13 cellular contexts compared by ENCODE assay signal in genomic region chr20:13029687-13030510, GRCh38. TPM values are rescaled to one million over a fixed set of nuclear protein-coding genes. Genes with fewer than 3 reads are reported as not detected.
A peak's percentile ranks its signal among the peaks of the same experiment; 100 is the strongest.
DNase-seq lines count a peak whose midpoint lies in the region; ATAC-seq, FAIRE-seq and TF ChIP-seq lines count a peak whose summit lies in the region.
"Had no signal": no experiment of that assay in that cellular context is flagged by ENCODE, and none has a peak within 500 bp of the region (broad histone marks: within the 10 kb centered on the region; RNA-seq: fewer than 3 reads in every experiment).

No MANE protein-coding gene starts in this region.

- no peaks in the 10 kb centered on the region for H3K9me2 ChIP-seq in HCT116 (ENCODE audit: insufficient read depth)

- TF ChIP-seq POLR2A in A549 (IDR thresholded peaks at IDR 0.05; ENCODE audit: low read length) (no peak), HCT116 (IDR thresholded peaks at IDR 0.05; ENCODE audit: borderline replicate concordance, extremely low read depth, insufficient read depth, insufficient read length) (no peak)

- peaks cover 10% of the 10 kb centered on the region for H3K36me3 Mint-ChIP-seq in CD4-positive, alpha-beta T cell (ENCODE audit: low read depth)

- peak; percentile 97 for FAIRE-seq in A549 (lab: Jason Lieb, UNC)
- FAIRE-seq: G401.6, H1 had no signal

- TF ChIP-seq RAD21 in A549 (conservative IDR thresholded peaks at IDR 0.05 in 1 of 2, IDR thresholded peaks at IDR 0.05 in 1 of 2) (no peak), HCT116 (IDR thresholded peaks at IDR 0.05; ENCODE audit: low read depth) (no peak)

- TF ChIP-seq CTCF in A549 (IDR thresholded peaks at IDR 0.05) (no peak), HCT116 (IDR thresholded peaks at IDR 0.05 in 2 of 3, conservative IDR thresholded peaks at IDR 0.05 in 1 of 3; ENCODE audit: borderline replicate concordance in 1 of 3, insufficient read depth in 1 of 3, low read depth in 2 of 3, low read length in 2 of 3) (no peak), astrocyte of the cerebellum (IDR thresholded peaks at IDR 0.05; ENCODE audit: low read depth, low read length, missing control alignments) (no peak)
- no peak for TF ChIP-seq CTCF in CD4-positive, alpha-beta T cell (IDR thresholded peaks at IDR 0.05)

- no TSS peak for BruUV-seq in HCT116 (replicated peaks; lab: Mats Ljungman, UMichigan)

- no peaks in the 10 kb centered on the region for H3K9me3 Mint-ChIP-seq in CD4-positive, alpha-beta T cell

- intact Hi-C loops in HCT116 (cut with micrococcal nuclease): no loop called here
- intact Hi-C loops in CD4-positive, alpha-beta T cell (cut with DNase I, micrococcal nuclease): no loop called here

- DNase-seq in A549 (ENCODE audit: low read depth in 1 of 2, low spot score in 1 of 2) (peak; percentile 67 to 84), HCT116 (ENCODE audit: low read depth, low spot score) (peak; percentile 12), astrocyte of the cerebellum (ENCODE audit: low read depth) (peak; percentile 99), kidney tubule cell (ENCODE audit: low spot score) (peak; percentile 93), DMS153 (lab: John Stamatoyannopoulos, UW) (no peak), NCI-H1105 treated with DMSO at 0.1 percent for 48 hours (lab: John Stamatoyannopoulos, UW) (no peak)
- DNase-seq in CD4-positive, alpha-beta T cell: no peak
- DNase-seq: NCI-H2107; stimulated activated CD4-positive, alpha-beta T cell treated with anti-CD3 and anti-CD28 coated beads, Interleukin-12 subunit alpha, Interleukin-12 subunit beta, amount 100 ng/mL, for 4 hours had no signal

- H3K4me2 ChIP-seq in A549: peak overlapping the region; percentile 67
- peak overlapping the region; percentile 54 for H3K4me2 ChIP-seq in HCT116 (ENCODE audit: low read length)

- RAD21 ChIA-PET in HCT116 (lab: Charles Lee; ENCODE audit: low non-redundant PET in 1 of 2, low total read pairs in 2 of 2, uncharacterized antibody in 2 of 2, unreplicated experiment in 2 of 2): no interaction called here

- peak; percentile 42 to 72; a peak in 3 of 5 replicates for TF ChIP-seq EP300 in A549 (IDR thresholded peaks at IDR 0.05)

- H3K4me1 Mint-ChIP-seq in CD4-positive, alpha-beta T cell (ENCODE audit: low read depth): no peaks in the 10 kb centered on the region

- no peaks in the 10 kb centered on the region for H3K79me2 ChIP-seq in HCT116 (ENCODE audit: insufficient read depth, low read length)

- H3K27ac Mint-ChIP-seq in CD4-positive, alpha-beta T cell: no peak overlapping the region

- POLR2A ChIA-PET in A549 (lab: Yijun Ruan, JAX): no interaction called here
- POLR2A ChIA-PET in HCT116 (lab: Charles Lee): no interaction called here
- POLR2A ChIA-PET in CD4-positive, alpha-beta T cell (lab: Charles Lee): no interaction called here

- WGBS in A549 (ENCODE audit: missing lambda C conversion rate): 7% methylated on average over 5 of the region's 5 CpGs

- H3K27me3 ChIP-seq in HCT116 (ENCODE audit: insufficient read depth, low read length): no peaks in the 10 kb centered on the region
- no peaks in the 10 kb centered on the region for H3K27me3 ChIP-seq in CD4-positive, alpha-beta T cell (ENCODE audit: control insufficient read depth, insufficient read depth, low read length)
- H3K27me3 ChIP-seq: esophagus muscularis mucosa had no signal

- no peak overlapping the region for H3K4me3 ChIP-seq in A549
- no peak overlapping the region for H3K4me3 ChIP-seq in HCT116 (replicated peaks in 1 of 2; ENCODE audit: low read depth in 1 of 2, low read length in 2 of 2)
- no peak overlapping the region for H3K4me3 ChIP-seq in astrocyte of the cerebellum (ENCODE audit: low read depth, low read length)
- H3K4me3 ChIP-seq: esophagus muscularis mucosa had no signal

- H2AFZ ChIP-seq in HCT116 (ENCODE audit: low read depth, low read length, poor library complexity, severe bottlenecking): no peak overlapping the region

- in situ Hi-C loops in astrocyte of the cerebellum (cut with HindIII; ENCODE audit: low sequenced_read_pairs): no loop called here

- H3K9me3 ChIP-seq in A549 (no peaks in the 10 kb centered on the region), HCT116 (ENCODE audit: control insufficient read depth in 1 of 2, insufficient read depth in 1 of 2, low read depth in 1 of 2, low read length in 2 of 2) (no peaks in the 10 kb centered on the region; a peak in 1 of 4 replicates)
- no peaks in the 10 kb centered on the region for H3K9me3 ChIP-seq in CD4-positive, alpha-beta T cell (ENCODE audit: control insufficient read depth, low read length)
- H3K9me3 ChIP-seq: esophagus muscularis mucosa had no signal

- H3K9ac ChIP-seq in HCT116 (ENCODE audit: low read length): no peak overlapping the region

- ATAC-seq in A549: peak; percentile 96 to 99
- peak; percentile 95 for ATAC-seq in HCT116
- ATAC-seq in CD4-positive, alpha-beta T cell (ENCODE audit: poor library complexity): no peak
- no peak for ATAC-seq in HG02642 (IDR thresholded peaks at IDR 0.05; ENCODE audit: poor library complexity, unreplicated experiment)

- CTCF ChIA-PET in A549 (lab: Yijun Ruan, JAX): interaction anchor here (1.0 to 1.8 kb wide), 5 partner anchors 11 to 105 kb away, joined by 3 read pairs; partner anchors contain the start of gene SPTLC3
- CTCF ChIA-PET in HCT116 (lab: Charles Lee): no interaction called here
- CTCF ChIA-PET in CD4-positive, alpha-beta T cell (lab: Charles Lee): no interaction called here

- H4K20me1 ChIP-seq in HCT116 (ENCODE audit: insufficient read depth): no peaks in the 10 kb centered on the region

- H3K4me3 Mint-ChIP-seq in CD4-positive, alpha-beta T cell: no peak overlapping the region

- no peaks in the 10 kb centered on the region for H3K27me3 Mint-ChIP-seq in CD4-positive, alpha-beta T cell

- H3K4me1 ChIP-seq in A549: peaks cover 21% of the 10 kb centered on the region
- peaks cover 7 to 13% of the 10 kb centered on the region in 2 experiments; a peak in 3 of 4 replicates for H3K4me1 ChIP-seq in HCT116 (ENCODE audit: control insufficient read depth in 1 of 2, insufficient read depth in 2 of 2, low read length in 2 of 2)

- H3K36me3 ChIP-seq in HCT116 (ENCODE audit: control insufficient read depth in 1 of 2, insufficient read depth in 2 of 2, low read length in 2 of 2): no peaks in the 10 kb centered on the region
- H3K36me3 ChIP-seq: esophagus muscularis mucosa had no signal

- H3K27ac ChIP-seq in A549 (peak overlapping the region; percentile 25 to 66; a peak in 5 of 6 replicates), HCT116 (ENCODE audit: low read depth, low read length) (no peak overlapping the region)
- H3K27ac ChIP-seq in CD4-positive, alpha-beta T cell (ENCODE audit: low read depth, low read length): no peak overlapping the region

TF ChIP-seq in A549, 52 proteins besides CTCF, POLR2A, EP300 and RAD21 (continues in another document):
- TF ChIP-seq JUN (IDR thresholded peaks at IDR 0.05) (peak; percentile 55 to 81; a peak in 4 of 5 replicates), GATA3 (IDR thresholded peaks at IDR 0.05; ENCODE audit: borderline replicate concordance) (peak; percentile 80), JUNB (IDR thresholded peaks at IDR 0.05) (peak; percentile 91), CEBPB (IDR thresholded peaks at IDR 0.05) (peak; percentile 59 to 93; a peak in 3 of 4 replicates), ELK1 (IDR thresholded peaks at IDR 0.05; ENCODE audit: low read depth, low read length) (no peak)
- TF ChIP-seq, protein P1, sequence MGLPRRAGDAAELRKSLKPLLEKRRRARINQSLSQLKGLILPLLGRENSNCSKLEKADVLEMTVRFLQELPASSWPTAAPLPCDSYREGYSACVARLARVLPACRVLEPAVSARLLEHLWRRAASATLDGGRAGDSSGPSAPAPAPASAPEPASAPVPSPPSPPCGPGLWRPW (IDR thresholded peaks at IDR 0.05): 0 out of 2 replicates have a peak, but pooled peaks have one; percentile 21

TF ChIP-seq in HCT116, 20 proteins besides CTCF, POLR2A, EP300 and RAD21 (continues in another document):
- TF ChIP-seq CEBPB (IDR thresholded peaks at IDR 0.05; ENCODE audit: low read depth) (0 out of 2 replicates have a peak, but pooled peaks have one; percentile 38), JUND (IDR thresholded peaks at IDR 0.05) (0 out of 2 replicates have a peak, but pooled peaks have one; percentile 25), REST (IDR thresholded peaks at IDR 0.05; ENCODE audit: low read depth) (no peak), EZH2phosphoT487 (IDR thresholded peaks at IDR 0.05; ENCODE audit: borderline replicate concordance) (no peak), TCF7L2 (IDR thresholded peaks at IDR 0.05; ENCODE audit: borderline replicate concordance, extremely low read depth, insufficient read depth, insufficient read length) (no peak), FOSL1 (IDR thresholded peaks at IDR 0.05; ENCODE audit: low read depth) (peak; percentile 57)

RNA-seq across cellular contexts. Expression of gene SPTLC3, which starts 21.1 kb away (rescaled TPM):
- polyA plus RNA-seq in A549 (2011; rRNA removed) (0.54 and 0.57 TPM in 2 replicates), A549 (2017; fragmentation: RNase III; extraction: RNeasy Plus Mini Kit Qiagen cat#74134 plus additional on column Dnase treatment) (0.04 to 0.18 TPM (median 0.10 TPM) in 3 replicates)
- polyA plus RNA-seq in A549 (2012; cell fraction: cytosol; rRNA removed): under 0.01 and 0.05 TPM in 2 replicates
- 0.12 TPM in 1 of 2 replicates, not detected in the other for polyA plus RNA-seq in A549 (2012; cell fraction: nucleus; rRNA removed)
- polyA minus RNA-seq in A549 (2011; rRNA and poly(A)+ RNA removed): 0.39 and 0.74 TPM in 2 replicates
- not detected for total RNA-seq in HCT116 (2021; ENCODE audit: unreplicated experiment)
- not detected in 2 replicates for polyA plus RNA-seq in HCT116 (2012)
- under 1 TPM; 0.38 to 0.59 TPM for total RNA-seq in CD4-positive, alpha-beta T cell

Comparison
In these comparisons a context has a peak if more than half of its experiments do, and no peak if none do; other contexts are left out.
1. ATAC-seq: peak in A549 (2 of 2) and HCT116 (single experiment); none in CD4-positive, alpha-beta T cell (single experiment) and HG02642 (single experiment).
2. DNase-seq: peak in A549 (2 of 2), HCT116 (single experiment), astrocyte of the cerebellum (single experiment) and kidney tubule cell (single experiment); none in CD4-positive, alpha-beta T cell (0 of 10), DMS153 (single experiment) and NCI-H1105 treated with DMSO at 0.1 percent for 48 hours (single experiment).
3. H3K27ac ChIP-seq: peak in A549 (2 of 2); none in HCT116 (single experiment) and CD4-positive, alpha-beta T cell (single experiment).
4. Of the 6 proteins assayed by ChIP-seq in both A549 and HCT116: peak only in A549: MAX; only in HCT116: none; in both: CEBPB; in neither: 4.